Comparison of ENCODE assay signal across 27 cellular contexts in the genomic region with DNA sequence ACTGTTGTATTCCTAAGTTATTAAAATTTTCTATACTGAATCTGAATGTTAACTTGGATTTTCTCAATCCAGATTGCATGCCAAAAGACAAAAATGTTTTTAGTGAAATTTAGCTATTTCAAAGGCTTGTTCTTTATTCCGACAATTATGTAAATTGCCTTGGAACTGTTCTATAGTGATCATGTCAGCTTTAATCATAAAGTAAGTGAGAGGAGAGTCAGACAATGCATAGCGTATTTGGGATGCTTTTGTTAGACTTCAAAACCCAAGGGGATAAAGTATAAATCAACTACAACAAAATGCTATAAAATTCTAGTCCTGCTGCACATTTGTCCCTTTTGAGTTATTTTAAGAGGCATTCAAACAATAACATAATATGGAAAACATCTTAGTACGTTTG.
"Had no signal": no experiment of that assay in that cellular context is flagged by ENCODE, and none has a peak within 500 bp of the region (broad histone marks: within the 10 kb centered on the region; RNA-seq: fewer than 3 reads in every experiment).

No MANE protein-coding gene starts in this region.

- H2AFZ ChIP-seq: hepatocyte had no signal

- H3K9me3 ChIP-seq: body of pancreas, mucosa of descending colon, pancreas, right lobe of liver, stomach, transverse colon had no signal

- H3K27ac ChIP-seq: body of pancreas, hepatocyte, pancreas, right lobe of liver had no signal

- DNase-seq: activated B cell treated with CpG ODN at 0.5 μM for 24 hours; activated CD4-positive, alpha-beta memory T cell treated with anti-CD3 and anti-CD28 coated beads for 36 hours; activated CD4-positive, alpha-beta T cell treated with anti-CD3 and anti-CD28 coated beads for 4 hours; activated effector memory CD4-positive, alpha-beta T cell treated with anti-CD3 and anti-CD28 coated beads, Interleukin-2, amount 50 U/mL, for 16 hours; activated naive CD4-positive, alpha-beta T cell treated with anti-CD3 and anti-CD28 coated beads, Interleukin-2, amount 10 ng/mL, durations not matched to agents 7 days and 5 days; activated T-cell treated with anti-CD3 and anti-CD28 coated beads, Interleukin-2, amount 50 U/mL, for 72 hours; body of pancreas; caudate nucleus; effector CD4-positive, alpha-beta T cell; erythroblast; foreskin melanocyte; glutamatergic neuron; immature natural killer cell; left ventricle myocardium superior; mammary epithelial cell; mucosa of descending colon; pancreas; right lobe of liver; small intestine; stimulated activated CD4-positive, alpha-beta T cell treated with anti-CD3 and anti-CD28 coated beads, Interleukin-15, amount 100 ng/mL, for 24 hours; stomach; T1000; transverse colon had no signal

- H3K27ac Mint-ChIP-seq: activated B cell treated with CpG ODN at 0.5 μM for 24 hours; activated CD4-positive, alpha-beta memory T cell treated with anti-CD3 and anti-CD28 coated beads for 36 hours; activated naive CD4-positive, alpha-beta T cell treated with anti-CD3 and anti-CD28 coated beads, Interleukin-2, amount 10 ng/mL, durations not matched to agents 7 days and 5 days; activated T-cell treated with anti-CD3 and anti-CD28 coated beads, Interleukin-2, amount 50 U/mL, for 72 hours; dendritic cell treated with granulocyte-macrophage colony-stimulating factor and Interleukin-4, amounts not matched to agents 40 ng/mL and 50 ng/mL, for 4 days; immature natural killer cell; stimulated activated memory B cell treated with anti-CD40 and anti-IgM and Interleukin-4, amounts not matched to agents 10 μg/mL and 1 μg/mL and 100 μg/mL, for 72 hours; T-helper 1 cell treated with Interleukin-12 subunit alpha and Interleukin-12 subunit beta and Interleukin-4 antibody, amounts not matched to agents 30 μg/mL and 1 μg/mL, for 36 hours had no signal

- H3K27me3 Mint-ChIP-seq: activated B cell treated with CpG ODN at 0.5 μM for 24 hours; activated CD4-positive, alpha-beta memory T cell treated with anti-CD3 and anti-CD28 coated beads for 36 hours; activated naive CD4-positive, alpha-beta T cell treated with anti-CD3 and anti-CD28 coated beads, Interleukin-2, amount 10 ng/mL, durations not matched to agents 7 days and 5 days; dendritic cell treated with granulocyte-macrophage colony-stimulating factor and Interleukin-4, amounts not matched to agents 40 ng/mL and 50 ng/mL, for 4 days; stimulated activated memory B cell treated with anti-CD40 and anti-IgM and Interleukin-4, amounts not matched to agents 10 μg/mL and 1 μg/mL and 100 μg/mL, for 72 hours had no signal

- H3K4me2 ChIP-seq: hepatocyte had no signal

- H3K4me3 ChIP-seq: body of pancreas, hepatocyte, mucosa of descending colon, pancreas, right lobe of liver, stomach, transverse colon had no signal

- H3K9me3 Mint-ChIP-seq: activated B cell treated with CpG ODN at 0.5 μM for 24 hours; activated CD4-positive, alpha-beta memory T cell treated with anti-CD3 and anti-CD28 coated beads for 36 hours; activated naive CD4-positive, alpha-beta T cell treated with anti-CD3 and anti-CD28 coated beads, Interleukin-2, amount 10 ng/mL, durations not matched to agents 7 days and 5 days; activated T-cell treated with anti-CD3 and anti-CD28 coated beads, Interleukin-2, amount 50 U/mL, for 72 hours; dendritic cell treated with granulocyte-macrophage colony-stimulating factor and Interleukin-4, amounts not matched to agents 40 ng/mL and 50 ng/mL, for 4 days; immature natural killer cell; stimulated activated memory B cell treated with anti-CD40 and anti-IgM and Interleukin-4, amounts not matched to agents 10 μg/mL and 1 μg/mL and 100 μg/mL, for 72 hours; T-helper 1 cell treated with Interleukin-12 subunit alpha and Interleukin-12 subunit beta and Interleukin-4 antibody, amounts not matched to agents 30 μg/mL and 1 μg/mL, for 36 hours had no signal

- H3K27me3 ChIP-seq: body of pancreas, hepatocyte, pancreas, right lobe of liver, stomach, transverse colon had no signal

- H3K4me3 Mint-ChIP-seq: activated B cell treated with CpG ODN at 0.5 μM for 24 hours; activated CD4-positive, alpha-beta memory T cell treated with anti-CD3 and anti-CD28 coated beads for 36 hours; activated naive CD4-positive, alpha-beta T cell treated with anti-CD3 and anti-CD28 coated beads, Interleukin-2, amount 10 ng/mL, durations not matched to agents 7 days and 5 days; activated T-cell treated with anti-CD3 and anti-CD28 coated beads, Interleukin-2, amount 50 U/mL, for 72 hours; dendritic cell treated with granulocyte-macrophage colony-stimulating factor and Interleukin-4, amounts not matched to agents 40 ng/mL and 50 ng/mL, for 4 days; immature natural killer cell; stimulated activated memory B cell treated with anti-CD40 and anti-IgM and Interleukin-4, amounts not matched to agents 10 μg/mL and 1 μg/mL and 100 μg/mL, for 72 hours; T-helper 1 cell treated with Interleukin-12 subunit alpha and Interleukin-12 subunit beta and Interleukin-4 antibody, amounts not matched to agents 30 μg/mL and 1 μg/mL, for 36 hours had no signal
